Comparison of ENCODE assay signal across 1 cellular context in the genomic region with DNA sequence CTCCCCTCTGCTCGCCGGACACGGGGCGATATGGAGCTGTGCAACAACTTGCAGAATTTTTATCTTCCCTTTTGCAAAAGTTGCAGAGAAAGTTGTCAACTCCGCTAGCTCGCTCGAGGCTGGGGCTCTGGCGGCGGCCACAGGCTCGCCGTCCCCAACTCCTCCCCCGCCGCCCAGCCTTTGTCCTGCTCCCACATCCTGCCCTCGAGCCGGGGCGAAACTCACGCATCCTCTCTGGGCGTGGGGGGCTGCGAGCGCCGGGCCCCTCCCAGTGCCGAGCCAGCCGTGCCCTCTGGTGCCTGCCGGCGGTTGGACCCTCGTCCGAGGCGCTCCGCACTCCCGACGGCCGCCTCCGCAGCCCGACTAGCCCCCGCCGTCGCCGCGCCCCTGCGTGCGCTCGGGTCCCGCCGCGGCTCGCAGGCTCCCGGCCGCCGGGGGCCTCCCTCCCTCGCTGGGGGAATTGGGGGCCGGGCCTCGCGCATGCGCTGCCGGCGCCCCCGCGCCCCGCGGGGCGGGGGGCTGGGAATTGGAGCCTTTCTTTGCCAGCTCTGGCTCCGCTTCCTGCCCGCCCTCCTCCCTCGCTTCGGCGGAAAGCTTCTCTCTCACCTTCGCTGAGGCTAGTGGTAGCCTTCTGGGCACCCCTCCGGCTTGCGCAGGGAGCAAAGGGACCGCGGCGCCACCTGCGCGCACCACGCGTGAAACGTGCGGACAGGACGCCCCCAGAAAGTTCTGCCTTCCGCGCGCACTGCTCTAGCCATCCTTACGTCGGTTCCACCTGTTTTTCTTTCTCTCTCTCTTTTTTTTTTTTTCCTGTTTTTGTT.
TF ChIP-seq lines count a peak whose summit lies in the region.

A gene with protein sequence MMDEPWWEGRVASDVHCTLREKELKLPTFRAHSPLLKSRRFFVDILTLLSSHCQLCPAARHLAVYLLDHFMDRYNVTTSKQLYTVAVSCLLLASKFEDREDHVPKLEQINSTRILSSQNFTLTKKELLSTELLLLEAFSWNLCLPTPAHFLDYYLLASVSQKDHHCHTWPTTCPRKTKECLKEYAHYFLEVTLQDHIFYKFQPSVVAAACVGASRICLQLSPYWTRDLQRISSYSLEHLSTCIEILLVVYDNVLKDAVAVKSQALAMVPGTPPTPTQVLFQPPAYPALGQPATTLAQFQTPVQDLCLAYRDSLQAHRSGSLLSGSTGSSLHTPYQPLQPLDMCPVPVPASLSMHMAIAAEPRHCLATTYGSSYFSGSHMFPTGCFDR (minus strand): TSS at position 426 of the 821 bp plus-strand sequence. CDS start 641 bp downstream, outside the sequence.

TF ChIP-seq in IMR-90, 13 proteins besides CTCF, POLR2A, EP300 and RAD21:
- TF ChIP-seq MAZ (IDR thresholded peaks at IDR 0.05; ENCODE audit: borderline replicate concordance, low read depth, low read length) = peak; percentile 96
- no peak for TF ChIP-seq CEBPB (IDR thresholded peaks at IDR 0.05; ENCODE audit: low read depth, low read length)
- no peak for TF ChIP-seq MXI1 (IDR thresholded peaks at IDR 0.05; ENCODE audit: borderline replicate concordance, low read depth, low read length)
- TF ChIP-seq, protein P1, sequence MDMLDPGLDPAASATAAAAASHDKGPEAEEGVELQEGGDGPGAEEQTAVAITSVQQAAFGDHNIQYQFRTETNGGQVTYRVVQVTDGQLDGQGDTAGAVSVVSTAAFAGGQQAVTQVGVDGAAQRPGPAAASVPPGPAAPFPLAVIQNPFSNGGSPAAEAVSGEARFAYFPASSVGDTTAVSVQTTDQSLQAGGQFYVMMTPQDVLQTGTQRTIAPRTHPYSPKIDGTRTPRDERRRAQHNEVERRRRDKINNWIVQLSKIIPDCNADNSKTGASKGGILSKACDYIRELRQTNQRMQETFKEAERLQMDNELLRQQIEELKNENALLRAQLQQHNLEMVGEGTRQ (IDR thresholded peaks at IDR 0.05; ENCODE audit: low read depth, low read length) = no peak
- no peak for TF ChIP-seq RFX5 (IDR thresholded peaks at IDR 0.05; ENCODE audit: low read depth, low read length)
- no peak for TF ChIP-seq MAFK (IDR thresholded peaks at IDR 0.05; ENCODE audit: low read depth, low read length)
- TF ChIP-seq BHLHE40 (IDR thresholded peaks at IDR 0.05; ENCODE audit: low read depth, low read length) = 0 out of 2 replicates have a peak, but pooled peaks have one; percentile 37
